1 cellular context compared by ENCODE assay signal in the genomic region with DNA sequence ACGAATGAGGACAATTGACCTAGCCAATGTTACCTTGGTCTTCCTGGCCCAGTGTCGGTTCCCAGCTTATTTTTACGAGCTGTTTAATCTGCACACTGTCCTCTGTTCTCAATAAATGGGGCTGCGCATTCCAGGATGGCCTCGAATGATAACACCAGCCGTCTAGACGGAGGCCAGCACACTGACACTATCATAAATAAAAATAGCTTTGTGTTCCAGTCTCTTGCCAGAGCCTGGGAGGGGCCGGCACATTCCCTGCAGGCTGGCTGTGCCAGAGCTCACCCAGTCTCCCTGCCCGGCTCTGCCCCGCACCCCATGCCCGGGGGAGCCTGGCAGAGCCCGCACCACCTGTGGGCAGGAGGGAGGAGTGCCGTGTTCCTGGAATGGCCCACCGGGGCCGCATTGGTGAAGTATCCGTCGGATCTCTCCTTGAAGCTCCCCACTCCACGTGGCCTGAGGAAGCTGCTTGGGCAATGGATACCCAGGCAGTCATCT.
TF ChIP-seq lines count a peak whose summit lies in the region.

No MANE protein-coding gene starts in this region.

TF ChIP-seq in K562, 482 proteins besides CTCF, POLR2A, EP300 and RAD21 (continued from another document):
- no peak for TF ChIP-seq KDM4B (IDR thresholded peaks at IDR 0.05; ENCODE audit: borderline replicate concordance in 2 of 2, low read depth in 1 of 2)
- no peak for TF ChIP-seq ZNF444 (CRISPR knock-in tag; IDR thresholded peaks at IDR 0.05)
- TF ChIP-seq TEAD2 (tag; IDR thresholded peaks at IDR 0.05), result no peak
- 0 out of 2 replicates have a peak, but pooled peaks have one; percentile 12 for TF ChIP-seq NCOR1 (IDR thresholded peaks at IDR 0.05)
- TF ChIP-seq ZNF134 (CRISPR knock-in tag; conservative IDR thresholded peaks at IDR 0.05), result no peak
- no peak for TF ChIP-seq RAD51 (IDR thresholded peaks at IDR 0.05; ENCODE audit: borderline replicate concordance, low read depth)
- no peak for TF ChIP-seq CAMTA2 (CRISPR knock-in tag; conservative IDR thresholded peaks at IDR 0.05)
- TF ChIP-seq SMAD4 (CRISPR knock-in tag; conservative IDR thresholded peaks at IDR 0.05), result peak; percentile 87
- TF ChIP-seq RHOXF2B (CRISPR knock-in tag; conservative IDR thresholded peaks at IDR 0.05), result no peak
- TF ChIP-seq MEIS2 (IDR thresholded peaks at IDR 0.05; ENCODE audit: partially characterized antibody), result peak; percentile 27
- TF ChIP-seq NCOA4 (IDR thresholded peaks at IDR 0.05; ENCODE audit: partially characterized antibody), result no peak
- TF ChIP-seq MBD2 (IDR thresholded peaks at IDR 0.05; ENCODE audit: borderline replicate concordance, low read depth), result no peak
